In genomic region chr11:35943294-35943693, GRCh38 we compare ENCODE assay signal across 9 cellular contexts. TPM values are rescaled to one million over a fixed set of nuclear protein-coding genes. Genes with fewer than 3 reads are reported as not detected.
DNase-seq lines count a peak whose midpoint lies in the region; ATAC-seq, FAIRE-seq and TF ChIP-seq lines count a peak whose summit lies in the region.
"Had no signal": no experiment of that assay in that cellular context is flagged by ENCODE, and none has a peak within 500 bp of the region (broad histone marks: within the 10 kb centered on the region; RNA-seq: fewer than 3 reads in every experiment).

No MANE protein-coding gene starts in this region.

- POLR2A ChIA-PET in activated naive CD8-positive, alpha-beta T cell treated with anti-CD3 and anti-CD28 coated beads, Interleukin-2, amount 10 ng/mL, durations not matched to agents 7 days and 5 days (lab: Charles Lee): no interaction called here

- no peak for DNase-seq in activated CD4-positive, alpha-beta T cell treated with anti-CD3 and anti-CD28 coated beads, Interleukin-2, amount 10 ng/mL, durations not matched to agents 24 days and 14 days
- DNase-seq in activated CD4-positive, alpha-beta T cell treated with anti-CD3 and anti-CD28 coated beads, Interleukin-2, amount 50 U/mL, for 48 hours: no peak
- DNase-seq in activated naive CD8-positive, alpha-beta T cell treated with anti-CD3 and anti-CD28 coated beads, Interleukin-2, amount 10 ng/mL, durations not matched to agents 7 days and 5 days: no peak
- DNase-seq in left lung (no peak), thoracic aorta (ENCODE audit: low spot score) (no peak), RCC 7860 (ENCODE audit: low spot score) (no peak), SW 1271 (lab: John Stamatoyannopoulos, UW) (no peak)
- DNase-seq in stimulated activated CD8-positive, alpha-beta memory T cell treated with anti-CD3 and anti-CD28 coated beads, Interleukin-4, amount 100 ng/mL, for 48 hours: no peak

- ATAC-seq in activated naive CD8-positive, alpha-beta T cell treated with anti-CD3 and anti-CD28 coated beads, Interleukin-2, amount 10 ng/mL, durations not matched to agents 7 days and 5 days (ENCODE audit: low read depth): no peak
- ATAC-seq in left lung (peak; percentile 4), thoracic aorta (ENCODE audit: insufficient number of reproducible peaks, low FRiP score, low read depth) (no peak)

- H3K27me3 ChIP-seq in left lung (peaks cover 0 to 46% of the 10 kb centered on the region in 2 donors), thoracic aorta (replicated peaks; ENCODE audit: insufficient read depth) (no peaks in the 10 kb centered on the region)

- H3K9me3 ChIP-seq in left lung: no peaks in the 10 kb centered on the region
- H3K9me3 ChIP-seq in thoracic aorta: no peaks in the 10 kb centered on the region

- H3K4me1 ChIP-seq in left lung (peaks cover 10 to 21% of the 10 kb centered on the region in 2 donors), thoracic aorta (ENCODE audit: control insufficient read depth in 1 of 2, low read depth in 2 of 2) (peaks cover 7 to 8% of the 10 kb centered on the region in 2 donors)

- H3K9me3 Mint-ChIP-seq in activated CD4-positive, alpha-beta T cell treated with anti-CD3 and anti-CD28 coated beads, Interleukin-2, amount 10 ng/mL, durations not matched to agents 24 days and 14 days: no peaks in the 10 kb centered on the region
- H3K9me3 Mint-ChIP-seq in activated naive CD8-positive, alpha-beta T cell treated with anti-CD3 and anti-CD28 coated beads, Interleukin-2, amount 10 ng/mL, durations not matched to agents 7 days and 5 days: no peaks in the 10 kb centered on the region

- H3K27ac Mint-ChIP-seq in activated CD4-positive, alpha-beta T cell treated with anti-CD3 and anti-CD28 coated beads, Interleukin-2, amount 10 ng/mL, durations not matched to agents 24 days and 14 days: peak overlapping the region; percentile 54
- H3K27ac Mint-ChIP-seq in activated naive CD8-positive, alpha-beta T cell treated with anti-CD3 and anti-CD28 coated beads, Interleukin-2, amount 10 ng/mL, durations not matched to agents 7 days and 5 days: no peak overlapping the region

- peak overlapping the region; percentile 79 for H3K4me3 Mint-ChIP-seq in activated CD4-positive, alpha-beta T cell treated with anti-CD3 and anti-CD28 coated beads, Interleukin-2, amount 10 ng/mL, durations not matched to agents 24 days and 14 days
- H3K4me3 Mint-ChIP-seq in activated naive CD8-positive, alpha-beta T cell treated with anti-CD3 and anti-CD28 coated beads, Interleukin-2, amount 10 ng/mL, durations not matched to agents 7 days and 5 days: peak overlapping the region; percentile 78

- H3K27ac ChIP-seq in left lung: peak overlapping the region; percentile 46 to 67
- H3K27ac ChIP-seq in thoracic aorta: peak overlapping the region in 1 of 2 donors; percentile 34

- peaks cover 50% of the 10 kb centered on the region for H3K27me3 Mint-ChIP-seq in activated CD4-positive, alpha-beta T cell treated with anti-CD3 and anti-CD28 coated beads, Interleukin-2, amount 10 ng/mL, durations not matched to agents 24 days and 14 days
- H3K27me3 Mint-ChIP-seq in activated naive CD8-positive, alpha-beta T cell treated with anti-CD3 and anti-CD28 coated beads, Interleukin-2, amount 10 ng/mL, durations not matched to agents 7 days and 5 days: peaks cover 51% of the 10 kb centered on the region

- intact Hi-C loops in activated CD4-positive, alpha-beta T cell treated with anti-CD3 and anti-CD28 coated beads, Interleukin-2, amount 10 ng/mL, durations not matched to agents 24 days and 14 days (cut with micrococcal nuclease): loop anchor here (5.0 kb wide), 1 partner anchor 326 kb away; the partner anchor contains the start of gene FJX1
- intact Hi-C loops in left lung (cut with DNase I): no loop called here

- peak overlapping the region; percentile 39 to 51 for H3K4me3 ChIP-seq in left lung
- H3K4me3 ChIP-seq in thoracic aorta: peak overlapping the region; percentile 79

- no peaks in the 10 kb centered on the region for H3K36me3 Mint-ChIP-seq in activated CD4-positive, alpha-beta T cell treated with anti-CD3 and anti-CD28 coated beads, Interleukin-2, amount 10 ng/mL, durations not matched to agents 24 days and 14 days (ENCODE audit: low read depth)
- H3K36me3 Mint-ChIP-seq in activated naive CD8-positive, alpha-beta T cell treated with anti-CD3 and anti-CD28 coated beads, Interleukin-2, amount 10 ng/mL, durations not matched to agents 7 days and 5 days: no peaks in the 10 kb centered on the region

- no peaks in the 10 kb centered on the region for H3K36me3 ChIP-seq in left lung
- no peaks in the 10 kb centered on the region for H3K36me3 ChIP-seq in thoracic aorta

- TF ChIP-seq CTCF in left lung (IDR thresholded peaks at IDR 0.05): no peak
- TF ChIP-seq CTCF in thoracic aorta (IDR thresholded peaks at IDR 0.05): no peak

- no peak for FAIRE-seq in RCC 7860 (lab: Jason Lieb, UNC)
- FAIRE-seq: colon had no signal

- peaks cover 7% of the 10 kb centered on the region for H3K4me1 Mint-ChIP-seq in activated CD4-positive, alpha-beta T cell treated with anti-CD3 and anti-CD28 coated beads, Interleukin-2, amount 10 ng/mL, durations not matched to agents 24 days and 14 days
- H3K4me1 Mint-ChIP-seq in activated naive CD8-positive, alpha-beta T cell treated with anti-CD3 and anti-CD28 coated beads, Interleukin-2, amount 10 ng/mL, durations not matched to agents 7 days and 5 days: peaks cover 3% of the 10 kb centered on the region

RNA-seq across cellular contexts. Expression of gene LDLRAD3, which starts 0.6 kb away (rescaled TPM):
- 0.54 and 1.4 TPM in 2 replicates for total RNA-seq in activated CD4-positive, alpha-beta T cell treated with anti-CD3 and anti-CD28 coated beads, Interleukin-2, amount 10 ng/mL, durations not matched to agents 24 days and 14 days
- under 1 TPM in 1 of 2 experiments, not detected in 1; 0.09 TPM for total RNA-seq in activated naive CD8-positive, alpha-beta T cell treated with anti-CD3 and anti-CD28 coated beads, Interleukin-2, amount 10 ng/mL, durations not matched to agents 7 days and 5 days
- total RNA-seq in left lung (10 to 100 TPM in 1 of 2 donors, 1 to 10 TPM in 1; 7.1 to 14.4 TPM), thoracic aorta (10 to 100 TPM in 1 of 2 donors, 1 to 10 TPM in 1; 6.1 to 17.2 TPM)
